Comparison of ENCODE assay signal across 9 cellular contexts in the genomic region with DNA sequence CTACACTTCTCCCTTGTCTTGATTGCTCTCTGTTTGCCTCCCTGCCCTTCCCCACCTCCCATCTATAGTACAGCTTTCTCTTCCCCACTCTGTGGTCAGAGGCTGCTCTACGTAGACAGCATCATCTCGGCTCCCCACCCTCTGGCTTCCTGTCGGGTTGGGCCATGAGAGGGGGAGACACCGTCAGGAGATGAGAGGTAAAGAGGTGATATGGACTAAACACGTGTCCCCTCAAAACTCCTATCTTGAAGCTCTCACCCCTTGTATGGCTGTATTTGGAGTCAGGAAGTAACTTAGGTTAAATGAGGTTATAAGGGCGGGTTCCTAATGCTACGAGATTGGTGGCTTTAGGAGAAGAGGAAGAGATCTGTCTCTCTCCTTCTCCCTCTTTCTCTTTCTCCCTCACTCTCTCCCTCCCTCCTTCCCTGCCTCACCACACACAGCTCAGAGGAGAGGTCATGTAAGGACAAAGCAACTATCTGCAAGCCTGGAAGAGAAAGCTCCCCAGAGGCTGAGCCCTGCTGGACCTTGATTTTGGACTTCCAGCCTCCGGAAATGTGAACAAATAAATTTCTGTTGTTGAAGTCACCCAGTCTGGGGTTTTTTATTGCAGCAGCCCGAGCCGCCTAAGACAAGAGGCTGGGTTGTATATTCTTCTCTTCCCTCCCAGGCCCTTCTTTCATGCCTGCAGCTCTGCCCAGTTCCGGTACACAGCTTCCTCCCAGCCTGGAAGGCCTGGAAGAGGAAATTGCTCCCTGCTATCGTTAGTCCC.
DNase-seq lines count a peak whose midpoint lies in the region; ATAC-seq and TF ChIP-seq lines count a peak whose summit lies in the region.
"Had no signal": no experiment of that assay in that cellular context is flagged by ENCODE, and none has a peak within 500 bp of the region (broad histone marks: within the 10 kb centered on the region; RNA-seq: fewer than 3 reads in every experiment).

No MANE protein-coding gene starts in this region.

- H2AK5ac ChIP-seq in mesenchymal stem cell (ENCODE audit: low read length, severe bottlenecking), result no peak overlapping the region

- no peak overlapping the region for H2BK120ac ChIP-seq in mesenchymal stem cell (ENCODE audit: low read depth, low read length)

- H3K4me1 ChIP-seq in mesenchymal stem cell (ENCODE audit: control insufficient read depth, insufficient read depth, low read depth, low read length), result no peaks in the 10 kb centered on the region

- H2BK5ac ChIP-seq in mesenchymal stem cell (ENCODE audit: low read depth, low read length, poor library complexity, severe bottlenecking), result no peak overlapping the region

- H3K27me3 Mint-ChIP-seq in activated CD4-positive, alpha-beta memory T cell treated with anti-CD3 and anti-CD28 coated beads, Interleukin-2, amount 10 ng/mL, durations not matched to agents 7 days and 5 days, result peaks cover 3% of the 10 kb centered on the region

- 39% methylated on average over 10 of the region's 12 CpGs for WGBS in mesenchymal stem cell

- H3K27me3 ChIP-seq in mesenchymal stem cell (ENCODE audit: control insufficient read depth in 1 of 2, insufficient read depth in 1 of 2, low read length in 2 of 2), result no peaks in the 10 kb centered on the region

- no peak overlapping the region for H3K14ac ChIP-seq in mesenchymal stem cell (ENCODE audit: low read length in 2 of 2)

- POLR2A ChIA-PET in activated CD4-positive, alpha-beta memory T cell treated with anti-CD3 and anti-CD28 coated beads, Interleukin-2, amount 10 ng/mL, durations not matched to agents 7 days and 5 days (lab: Charles Lee), result no interaction called here

- H3K9me3 ChIP-seq in mesenchymal stem cell (ENCODE audit: control insufficient read depth, low read length), result no peaks in the 10 kb centered on the region

- peaks cover 17% of the 10 kb centered on the region for H3K4me1 Mint-ChIP-seq in activated CD4-positive, alpha-beta memory T cell treated with anti-CD3 and anti-CD28 coated beads, Interleukin-2, amount 10 ng/mL, durations not matched to agents 7 days and 5 days

- no peak overlapping the region for H3K4me2 ChIP-seq in mesenchymal stem cell (ENCODE audit: low read length, poor library complexity, severe bottlenecking)

- no peak overlapping the region for H3K27ac ChIP-seq in mesenchymal stem cell (ENCODE audit: low read length, poor library complexity, severe bottlenecking)

- CTCF ChIA-PET in activated CD4-positive, alpha-beta memory T cell treated with anti-CD3 and anti-CD28 coated beads, Interleukin-2, amount 10 ng/mL, durations not matched to agents 7 days and 5 days (lab: Charles Lee), result interaction anchor here (0.6 to 5.0 kb wide), 4 partner anchors 9 to 959 kb away, joined by 3 to 42 read pairs (median 6); no protein-coding TSS in a partner anchor

- H3K4me3 ChIP-seq in mesenchymal stem cell (ENCODE audit: insufficient read depth in 1 of 2, low read depth in 1 of 2, low read length in 2 of 2), result no peak overlapping the region

- no peak overlapping the region for H3K4ac ChIP-seq in mesenchymal stem cell (ENCODE audit: low read depth in 1 of 2, low read length in 2 of 2)

- H3K36me3 ChIP-seq in mesenchymal stem cell (ENCODE audit: control insufficient read depth in 1 of 2, insufficient read depth in 2 of 2, low read depth in 1 of 2, low read length in 2 of 2), result no peaks in the 10 kb centered on the region

- H3K18ac ChIP-seq in mesenchymal stem cell (ENCODE audit: low read depth in 1 of 2, low read length in 2 of 2), result no peak overlapping the region

- H2AFZ ChIP-seq in mesenchymal stem cell (ENCODE audit: low read depth, low read length), result no peak overlapping the region

- no peak overlapping the region for H3K23ac ChIP-seq in mesenchymal stem cell (ENCODE audit: low read length in 2 of 2)

- ATAC-seq in GM18505 (IDR thresholded peaks at IDR 0.05; ENCODE audit: unreplicated experiment) (peak; percentile 53), HG03097 (IDR thresholded peaks at IDR 0.05; ENCODE audit: low FRiP score, unreplicated experiment) (peak; percentile 70)

- peak; percentile 33 for DNase-seq in activated CD4-positive, alpha-beta memory T cell treated with anti-CD3 and anti-CD28 coated beads, Interleukin-2, amount 10 ng/mL, durations not matched to agents 7 days and 5 days
- DNase-seq in mesenchymal stem cell, result no peak
- DNase-seq in DMS79 (lab: John Stamatoyannopoulos, UW), result no peak
- no peak for DNase-seq in NCI-H526 (lab: John Stamatoyannopoulos, UW)
- DNase-seq in kidney tubule cell (ENCODE audit: low spot score), result no peak
- DNase-seq in nucleus accumbens (lab: John Stamatoyannopoulos, UW), result no peak
- DNase-seq: T1000 had no signal

- no peaks in the 10 kb centered on the region for H3K79me1 ChIP-seq in mesenchymal stem cell (replicated peaks; ENCODE audit: low read length, poor library complexity, severe bottlenecking)

- H4K91ac ChIP-seq in mesenchymal stem cell (ENCODE audit: low read length), result no peak overlapping the region

- H3K9ac ChIP-seq in mesenchymal stem cell (ENCODE audit: low read length), result peak overlapping the region; percentile 44

- TF ChIP-seq POLR2A in GM18505 (IDR thresholded peaks at IDR 0.05; ENCODE audit: borderline replicate concordance, extremely low read depth, insufficient read depth, insufficient read length), result no peak

- H3K9me3 Mint-ChIP-seq in activated CD4-positive, alpha-beta memory T cell treated with anti-CD3 and anti-CD28 coated beads, Interleukin-2, amount 10 ng/mL, durations not matched to agents 7 days and 5 days, result no peaks in the 10 kb centered on the region

- H2BK15ac ChIP-seq in mesenchymal stem cell (ENCODE audit: low read depth, poor library complexity, severe bottlenecking), result no peak overlapping the region

- no peak overlapping the region for H3K4me3 Mint-ChIP-seq in activated CD4-positive, alpha-beta memory T cell treated with anti-CD3 and anti-CD28 coated beads, Interleukin-2, amount 10 ng/mL, durations not matched to agents 7 days and 5 days

- H3K36me3 Mint-ChIP-seq in activated CD4-positive, alpha-beta memory T cell treated with anti-CD3 and anti-CD28 coated beads, Interleukin-2, amount 10 ng/mL, durations not matched to agents 7 days and 5 days (ENCODE audit: low read depth), result no peaks in the 10 kb centered on the region

- no peak overlapping the region for H4K8ac ChIP-seq in mesenchymal stem cell (ENCODE audit: low read length)

- peak overlapping the region; percentile 22 for H3K27ac Mint-ChIP-seq in activated CD4-positive, alpha-beta memory T cell treated with anti-CD3 and anti-CD28 coated beads, Interleukin-2, amount 10 ng/mL, durations not matched to agents 7 days and 5 days

- H2BK12ac ChIP-seq in mesenchymal stem cell (ENCODE audit: low read length in 2 of 2), result no peak overlapping the region
